Comparison of ENCODE assay signal across 8 cellular contexts in the genomic region with DNA sequence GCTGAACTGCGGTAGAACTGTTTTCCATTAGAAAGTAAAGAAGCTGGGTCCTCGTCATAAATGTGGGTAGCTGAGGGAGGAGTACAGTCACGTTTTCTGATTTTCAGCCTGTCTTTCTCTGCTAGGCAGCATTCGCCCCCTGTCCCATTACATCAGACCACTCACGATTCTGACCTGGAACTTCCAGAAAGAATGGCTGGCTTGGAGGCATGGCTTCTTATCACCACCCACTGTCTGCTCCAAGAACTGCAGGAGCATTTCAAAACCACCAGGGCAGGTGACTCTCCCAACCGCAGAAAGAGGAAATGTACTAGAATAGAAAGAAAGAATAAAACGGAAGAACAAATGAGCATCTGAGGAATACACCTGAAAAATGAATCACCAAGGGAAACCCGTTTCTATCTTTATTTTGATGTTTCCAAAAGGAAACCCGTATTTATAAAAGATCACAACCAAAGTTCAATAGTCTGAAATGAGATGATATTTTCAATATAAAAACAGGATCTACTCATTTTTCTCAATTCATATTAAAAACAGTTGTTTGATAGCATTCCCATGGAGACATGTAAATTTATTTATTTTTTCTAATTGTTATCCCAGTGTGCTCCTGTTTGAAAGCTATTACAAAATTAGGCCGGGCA. TPM values are rescaled to one million over a fixed set of nuclear protein-coding genes. Genes with fewer than 3 reads are reported as not detected.
DNase-seq lines count a peak whose midpoint lies in the region; ATAC-seq and TF ChIP-seq lines count a peak whose summit lies in the region.

No MANE protein-coding gene starts in this region.

- DNase-seq in activated CD4-positive, alpha-beta T cell treated with anti-CD3 and anti-CD28 coated beads for 36 hours = peak; percentile 75
- no peak for DNase-seq in activated CD4-positive, alpha-beta T cell treated with anti-CD3 and anti-CD28 coated beads, Interleukin-2, amount 50 U/mL, for 1 hour
- DNase-seq in NCI-H510A (lab: John Stamatoyannopoulos, UW) = peak; percentile 25
- peak; percentile 53 for DNase-seq in activated CD4-positive, alpha-beta memory T cell treated with anti-CD3 and anti-CD28 coated beads, Interleukin-2, amount 10 ng/mL, durations not matched to agents 7 days and 5 days
- DNase-seq in endothelial cell (ENCODE audit: low spot score) = peak; percentile 69
- DNase-seq in mucosa of gallbladder (ENCODE audit: low spot score) = peak; percentile 53
- DNase-seq in tibial artery = peak in 1 of 2 donors; percentile 33

- intact Hi-C loops in activated CD4-positive, alpha-beta T cell treated with anti-CD3 and anti-CD28 coated beads for 36 hours (cut with DNase I, micrococcal nuclease) = loop anchor here (1.0 to 10.0 kb wide), 10 partner anchors 23 to 579 kb away; a partner anchor contains a TSS
- intact Hi-C loops in tibial artery (cut with DNase I; ENCODE audit: low total_unique reads) = no loop called here

- H3K27me3 ChIP-seq in tibial artery = no peaks in the 10 kb centered on the region

- ATAC-seq in activated CD4-positive, alpha-beta T cell treated with anti-CD3 and anti-CD28 coated beads for 36 hours = peak; percentile 92
- ATAC-seq in HG02970 (IDR thresholded peaks at IDR 0.05; ENCODE audit: low FRiP score, unreplicated experiment) = peak; percentile 37

- H3K4me3 ChIP-seq in tibial artery = no peak overlapping the region

- peak; percentile 70 for TF ChIP-seq CTCF in endothelial cell (IDR thresholded peaks at IDR 0.05; ENCODE audit: unreplicated experiment)
- peak; percentile 54 to 56 for TF ChIP-seq CTCF in tibial artery (IDR thresholded peaks at IDR 0.05)

- peaks cover 12% of the 10 kb centered on the region for H3K4me1 Mint-ChIP-seq in activated CD4-positive, alpha-beta T cell treated with anti-CD3 and anti-CD28 coated beads for 36 hours
- peaks cover 7% of the 10 kb centered on the region for H3K4me1 Mint-ChIP-seq in activated CD4-positive, alpha-beta memory T cell treated with anti-CD3 and anti-CD28 coated beads, Interleukin-2, amount 10 ng/mL, durations not matched to agents 7 days and 5 days
- H3K4me1 Mint-ChIP-seq in endothelial cell (ENCODE audit: unreplicated experiment) = peaks cover 56% of the 10 kb centered on the region

- peaks cover 16% of the 10 kb centered on the region for H3K27me3 Mint-ChIP-seq in activated CD4-positive, alpha-beta T cell treated with anti-CD3 and anti-CD28 coated beads for 36 hours
- peaks cover 17% of the 10 kb centered on the region for H3K27me3 Mint-ChIP-seq in activated CD4-positive, alpha-beta memory T cell treated with anti-CD3 and anti-CD28 coated beads, Interleukin-2, amount 10 ng/mL, durations not matched to agents 7 days and 5 days
- H3K27me3 Mint-ChIP-seq in endothelial cell (ENCODE audit: unreplicated experiment) = peaks cover under 1% of the 10 kb centered on the region

- H3K9me3 Mint-ChIP-seq in activated CD4-positive, alpha-beta T cell treated with anti-CD3 and anti-CD28 coated beads for 36 hours (ENCODE audit: low read depth) = no peaks in the 10 kb centered on the region
- H3K9me3 Mint-ChIP-seq in activated CD4-positive, alpha-beta memory T cell treated with anti-CD3 and anti-CD28 coated beads, Interleukin-2, amount 10 ng/mL, durations not matched to agents 7 days and 5 days = no peaks in the 10 kb centered on the region
- H3K9me3 Mint-ChIP-seq in endothelial cell (ENCODE audit: unreplicated experiment) = no peaks in the 10 kb centered on the region

- CTCF ChIA-PET in activated CD4-positive, alpha-beta T cell treated with anti-CD3 and anti-CD28 coated beads for 36 hours (lab: Charles Lee) = interaction anchor here (0.6 to 2.1 kb wide), 7 partner anchors 11 to 1380 kb away, joined by 3 to 8 read pairs (median 5); a partner anchor contains a TSS
- CTCF ChIA-PET in activated CD4-positive, alpha-beta memory T cell treated with anti-CD3 and anti-CD28 coated beads, Interleukin-2, amount 10 ng/mL, durations not matched to agents 7 days and 5 days (lab: Charles Lee) = interaction anchor here (0.7 to 2.1 kb wide), 5 partner anchors 17 to 314 kb away, joined by 3 to 10 read pairs (median 4); no protein-coding TSS in a partner anchor

- no peaks in the 10 kb centered on the region for H3K36me3 Mint-ChIP-seq in activated CD4-positive, alpha-beta T cell treated with anti-CD3 and anti-CD28 coated beads for 36 hours (ENCODE audit: low read depth)
- H3K36me3 Mint-ChIP-seq in activated CD4-positive, alpha-beta memory T cell treated with anti-CD3 and anti-CD28 coated beads, Interleukin-2, amount 10 ng/mL, durations not matched to agents 7 days and 5 days (ENCODE audit: low read depth) = no peaks in the 10 kb centered on the region
- no peaks in the 10 kb centered on the region for H3K36me3 Mint-ChIP-seq in endothelial cell (ENCODE audit: low read depth, unreplicated experiment)

- H3K4me1 ChIP-seq in tibial artery = peaks cover 0 to 23% (median 5%) of the 10 kb centered on the region in 4 donors

- no peak overlapping the region for H3K27ac ChIP-seq in tibial artery

- H3K4me3 Mint-ChIP-seq in activated CD4-positive, alpha-beta T cell treated with anti-CD3 and anti-CD28 coated beads for 36 hours = peak overlapping the region; percentile 0
- no peak overlapping the region for H3K4me3 Mint-ChIP-seq in activated CD4-positive, alpha-beta memory T cell treated with anti-CD3 and anti-CD28 coated beads, Interleukin-2, amount 10 ng/mL, durations not matched to agents 7 days and 5 days
- H3K4me3 Mint-ChIP-seq in endothelial cell (ENCODE audit: unreplicated experiment) = peak overlapping the region; percentile 30

- POLR2A ChIA-PET in activated CD4-positive, alpha-beta T cell treated with anti-CD3 and anti-CD28 coated beads for 36 hours (lab: Charles Lee) = no interaction called here
- POLR2A ChIA-PET in activated CD4-positive, alpha-beta memory T cell treated with anti-CD3 and anti-CD28 coated beads, Interleukin-2, amount 10 ng/mL, durations not matched to agents 7 days and 5 days (lab: Charles Lee) = interaction anchor here (1.6 kb wide), 1 partner anchor 22 kb away, joined by 8 read pairs; a partner anchor contains a TSS

- no peaks in the 10 kb centered on the region for H3K9me3 ChIP-seq in tibial artery

- no peaks in the 10 kb centered on the region for H3K36me3 ChIP-seq in tibial artery

- H3K27ac Mint-ChIP-seq in activated CD4-positive, alpha-beta T cell treated with anti-CD3 and anti-CD28 coated beads for 36 hours = no peak overlapping the region
- no peak overlapping the region for H3K27ac Mint-ChIP-seq in activated CD4-positive, alpha-beta memory T cell treated with anti-CD3 and anti-CD28 coated beads, Interleukin-2, amount 10 ng/mL, durations not matched to agents 7 days and 5 days
- H3K27ac Mint-ChIP-seq in endothelial cell (ENCODE audit: unreplicated experiment) = peak overlapping the region; percentile 55

RNA-seq across cellular contexts. Expression of a gene that starts 22.1 kb away (rescaled TPM):
- total RNA-seq in activated CD4-positive, alpha-beta T cell treated with anti-CD3 and anti-CD28 coated beads for 36 hours = 100 to 1,000 TPM; 107 to 132 TPM
- 10 to 100 TPM; 75.1 to 76.6 TPM for total RNA-seq in activated CD4-positive, alpha-beta memory T cell treated with anti-CD3 and anti-CD28 coated beads, Interleukin-2, amount 10 ng/mL, durations not matched to agents 7 days and 5 days
- total RNA-seq in endothelial cell (ENCODE audit: unreplicated experiment) = 108 TPM
- 52.3 TPM for total RNA-seq in mucosa of gallbladder
